ENCODE assay signal across 22 cellular contexts in the genomic region with DNA sequence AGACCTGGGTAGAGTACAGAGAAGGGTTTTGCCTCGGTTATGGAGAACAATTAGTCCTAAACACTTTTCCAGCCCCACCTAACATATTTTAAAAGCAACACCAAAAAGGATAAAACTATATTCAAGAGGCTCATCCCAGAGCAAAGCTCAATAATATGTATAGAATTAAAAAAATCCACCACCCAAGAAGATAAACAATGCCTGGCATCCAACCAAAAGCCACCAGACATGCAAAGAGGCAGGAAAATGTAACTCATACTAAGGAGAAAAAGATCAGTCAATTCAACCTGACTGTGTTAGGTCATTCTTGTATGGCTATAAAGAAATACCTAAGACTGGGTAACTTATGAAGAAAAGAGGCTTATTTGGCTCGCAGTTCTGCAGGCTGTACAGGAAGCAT. TPM values are rescaled to one million over a fixed set of nuclear protein-coding genes. Genes with fewer than 3 reads are reported as not detected.
DNase-seq lines count a peak whose midpoint lies in the region; ATAC-seq, FAIRE-seq and TF ChIP-seq lines count a peak whose summit lies in the region.
"Had no signal": no experiment of that assay in that cellular context is flagged by ENCODE, and none has a peak within 500 bp of the region (broad histone marks: within the 10 kb centered on the region; RNA-seq: fewer than 3 reads in every experiment).

No MANE protein-coding gene starts in this region.

- CTCF ChIA-PET in mammary epithelial cell (lab: Charles Lee; ENCODE audit: low non-redundant PET): no interaction called here

- H3K79me2 ChIP-seq in mammary epithelial cell (ENCODE audit: insufficient read depth, low read length) (no peaks in the 10 kb centered on the region), keratinocyte (ENCODE audit: control insufficient read depth, insufficient read depth, low read length) (no peaks in the 10 kb centered on the region)

- H3K4me2 ChIP-seq in mammary epithelial cell (ENCODE audit: insufficient read depth, low read depth, low read length) (no peak overlapping the region), keratinocyte (ENCODE audit: control insufficient read depth, extremely low read depth, insufficient read depth, low read depth, low read length) (peak overlapping the region; percentile 45)
- H3K4me2 ChIP-seq: A549; BLaER1 treated with 17β-estradiol and CSF1 and Interleukin-3, amounts not matched to agents 10 nM and 100 nM had no signal

- H3K4me3 ChIP-seq in mammary epithelial cell (replicated peaks in 1 of 3; ENCODE audit: insufficient read depth in 1 of 3, low read depth in 2 of 3, low read length in 3 of 3) (no peak overlapping the region), breast epithelium (no peak overlapping the region), keratinocyte (ENCODE audit: control insufficient read depth in 2 of 3, extremely low read depth in 1 of 3, insufficient read depth in 2 of 3, low read depth in 1 of 3, low read length in 3 of 3) (no peak overlapping the region)
- H3K4me3 ChIP-seq: A549; BLaER1 treated with 17β-estradiol and CSF1 and Interleukin-3, amounts not matched to agents 10 nM and 100 nM had no signal

- H3K4me1 ChIP-seq in mammary epithelial cell (ENCODE audit: insufficient read depth, low read length) (no peaks in the 10 kb centered on the region), breast epithelium (no peaks in the 10 kb centered on the region), keratinocyte (ENCODE audit: control insufficient read depth, extremely low read depth, insufficient read depth, low read length) (peaks cover 8% of the 10 kb centered on the region)
- H3K4me1 ChIP-seq: A549, Caco-2 had no signal

- TF ChIP-seq POLR2A in breast epithelium (IDR thresholded peaks at IDR 0.05): no peak

- no peaks in the 10 kb centered on the region for H4K20me1 ChIP-seq in mammary epithelial cell (ENCODE audit: insufficient read depth, low read length)
- H4K20me1 ChIP-seq in keratinocyte (ENCODE audit: control insufficient read depth, extremely low read depth, insufficient read depth, low read length): no peaks in the 10 kb centered on the region
- H4K20me1 ChIP-seq: BLaER1 treated with 17β-estradiol and CSF1 and Interleukin-3, amounts not matched to agents 10 nM and 100 nM had no signal

- DNase-seq in mammary epithelial cell (no peak), breast epithelium (ENCODE audit: low spot score in 2 of 2) (no peak), keratinocyte (ENCODE audit: low read depth, low spot score) (no peak), GM19240 (ENCODE audit: insufficient read length, low spot score) (no peak)
- DNase-seq: AML-193; Caco-2; Calu3; CD4-positive, alpha-beta T cell; CD8-positive, alpha-beta T cell; DMS79 treated with DMSO at 0.1 percent for 48 hours; GF-D8 had no signal

- in situ Hi-C loops in mammary epithelial cell (cut with MboI; ENCODE audit: low sequenced_read_pairs in 2 of 2): no loop called here

- no peak overlapping the region for H3K27ac ChIP-seq in mammary epithelial cell (ENCODE audit: insufficient read depth, low read depth, low read length)
- no peak overlapping the region for H3K27ac ChIP-seq in breast epithelium
- peak overlapping the region; percentile 24 for H3K27ac ChIP-seq in keratinocyte (ENCODE audit: control insufficient read depth, insufficient read depth, low read length)
- H3K27ac ChIP-seq: 22Rv1; A549; BLaER1 treated with 17β-estradiol and CSF1 and Interleukin-3, amounts not matched to agents 10 nM and 100 nM; C4-2B had no signal

- H3K36me3 ChIP-seq in mammary epithelial cell (ENCODE audit: insufficient read depth, low read length) (no peaks in the 10 kb centered on the region), breast epithelium (no peaks in the 10 kb centered on the region), keratinocyte (ENCODE audit: control insufficient read depth in 2 of 2, extremely low read depth in 1 of 2, insufficient read depth in 2 of 2, low read length in 2 of 2) (no peaks in the 10 kb centered on the region)

- TF ChIP-seq CTCF in mammary epithelial cell (conservative IDR thresholded peaks at IDR 0.05 in 1 of 2, IDR thresholded peaks at IDR 0.05 in 1 of 2; ENCODE audit: extremely low read depth in 1 of 2, insufficient read depth in 1 of 2, low read depth in 1 of 2, low read length in 2 of 2) (no peak), breast epithelium (IDR thresholded peaks at IDR 0.05) (no peak), keratinocyte (optimal IDR thresholded peaks at IDR 0.05 in 1 of 3, IDR thresholded peaks at IDR 0.05 in 1 of 3, conservative IDR thresholded peaks at IDR 0.05 in 1 of 3; ENCODE audit: extremely low read depth in 1 of 3, insufficient read depth in 2 of 3, low read length in 3 of 3) (no peak)

- ATAC-seq in HG02970 (IDR thresholded peaks at IDR 0.05; ENCODE audit: low FRiP score, unreplicated experiment): no peak
- ATAC-seq: A549; CD8-positive, alpha-beta T cell had no signal

- H3K9me1 ChIP-seq in keratinocyte (ENCODE audit: control insufficient read depth, extremely low read depth, insufficient read depth, low read length): no peaks in the 10 kb centered on the region

- FAIRE-seq in keratinocyte (lab: Jason Lieb, UNC): no peak
- FAIRE-seq: A549, D721Med, G401.6, GM12891, GM19239 had no signal

- no TSS peak for BruUV-seq in mammary epithelial cell (replicated peaks; lab: Mats Ljungman, UMichigan)

- H3K9ac ChIP-seq in mammary epithelial cell (ENCODE audit: insufficient read depth, low read length) (no peak overlapping the region), keratinocyte (ENCODE audit: control insufficient read depth, extremely low read depth, insufficient read depth, low read length) (no peak overlapping the region)
- H3K9ac ChIP-seq: BLaER1 treated with 17β-estradiol and CSF1 and Interleukin-3, amounts not matched to agents 10 nM and 100 nM had no signal

- WGBS in mammary epithelial cell (ENCODE audit: low coverage, missing lambda C conversion rate): 74% methylated on average over 2 of the region's 2 CpGs

- H3K9me3 ChIP-seq in mammary epithelial cell (replicated peaks; ENCODE audit: insufficient read depth, low read length) (no peaks in the 10 kb centered on the region), breast epithelium (no peaks in the 10 kb centered on the region), keratinocyte (ENCODE audit: control insufficient read depth, low read depth, low read length) (no peaks in the 10 kb centered on the region)
- H3K9me3 ChIP-seq: A549, Caco-2 had no signal

- dilution Hi-C loops in mammary epithelial cell (cut with HindIII; ENCODE audit: low sequenced_read_pairs) (no loop called here), keratinocyte (cut with MboI; ENCODE audit: extremely low pct_ligation_motif_present, low sequenced_read_pairs) (no loop called here)

- H2AFZ ChIP-seq in mammary epithelial cell (ENCODE audit: low read depth, low read length): peak overlapping the region; percentile 64
- peak overlapping the region; percentile 89 for H2AFZ ChIP-seq in keratinocyte (ENCODE audit: control insufficient read depth, low read length)

- no peaks in the 10 kb centered on the region for H3K27me3 ChIP-seq in mammary epithelial cell (ENCODE audit: insufficient read depth, low read length)
- H3K27me3 ChIP-seq in breast epithelium: no peaks in the 10 kb centered on the region
- H3K27me3 ChIP-seq in keratinocyte (ENCODE audit: control insufficient read depth, extremely low read depth, insufficient read depth, low read length): no peaks in the 10 kb centered on the region
- H3K27me3 ChIP-seq: BLaER1 treated with 17β-estradiol and CSF1 and Interleukin-3, amounts not matched to agents 10 nM and 100 nM had no signal

- intact Hi-C loops in mammary epithelial cell (cut with micrococcal nuclease): no loop called here
- intact Hi-C loops in breast epithelium (cut with DNase I; ENCODE audit: low total_unique reads): no loop called here

RNA-seq across cellular contexts. Expression of gene FGF9, which starts 39.3 kb away (rescaled TPM):
- total RNA-seq in mammary epithelial cell (not detected), breast epithelium (1 to 10 TPM in 1 of 3 donors, under 1 TPM in 1, not detected in 1; 0.32 to 1.2 TPM)
- polyA plus RNA-seq in mammary epithelial cell (not detected), keratinocyte (0.06 TPM in 1 of 3 replicates, not detected in the others)
- polyA minus RNA-seq in mammary epithelial cell (not detected), keratinocyte (not detected in 3 replicates)
- polyA plus RNA-seq in keratinocyte (2011; ENCODE audit: low read depth): not detected
- polyA plus RNA-seq in keratinocyte (2011; cell fraction: cytosol; rRNA removed): not detected in 2 replicates
- 0.05 TPM in 1 of 2 replicates, not detected in the other for polyA plus RNA-seq in keratinocyte (2011; cell fraction: nucleus; rRNA removed)
- polyA plus RNA-seq in keratinocyte (2012; ENCODE audit: low replicate concordance): 0.23 TPM in 1 of 2 replicates, not detected in the other
- not detected for polyA minus RNA-seq in keratinocyte (2011; cell fraction: cytosol; rRNA and poly(A)+ RNA removed)
- polyA minus RNA-seq in keratinocyte (2011; cell fraction: nucleus; rRNA and poly(A)+ RNA removed): not detected in 2 replicates
- total RNA-seq: A172, Calu3 had no signal
- polyA plus RNA-seq: A549, BJ had no signal
